13 cellular contexts compared by ENCODE assay signal in the genomic region with DNA sequence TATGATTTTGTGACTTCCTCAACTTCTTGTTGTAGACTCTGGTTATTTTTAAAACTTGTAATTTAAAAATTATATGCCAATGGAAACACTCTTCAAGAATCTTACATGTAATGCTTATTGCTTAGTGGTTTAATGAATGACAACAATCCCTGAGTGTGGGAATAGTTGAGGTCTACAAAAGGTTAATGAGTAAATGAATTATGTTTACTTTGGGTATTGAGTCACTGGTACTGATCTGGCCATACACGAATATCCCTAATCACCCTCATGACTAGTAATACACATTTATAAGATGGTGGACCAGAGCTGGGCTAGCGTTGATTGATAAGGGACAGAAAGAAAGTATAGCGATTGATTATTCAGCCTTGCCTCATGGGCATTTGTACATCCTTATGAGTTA. TPM values are rescaled to one million over a fixed set of nuclear protein-coding genes. Genes with fewer than 3 reads are reported as not detected.
DNase-seq lines count a peak whose midpoint lies in the region; ATAC-seq and TF ChIP-seq lines count a peak whose summit lies in the region.
"Had no signal": no experiment of that assay in that cellular context is flagged by ENCODE, and none has a peak within 500 bp of the region (broad histone marks: within the 10 kb centered on the region; RNA-seq: fewer than 3 reads in every experiment).

No MANE protein-coding gene starts in this region.

- no peak overlapping the region for H2AK5ac ChIP-seq in mesenchymal stem cell (ENCODE audit: low read length, severe bottlenecking)

- H3K9me3 ChIP-seq in mammary epithelial cell (replicated peaks; ENCODE audit: insufficient read depth, low read length) (no peaks in the 10 kb centered on the region), mesenchymal stem cell (ENCODE audit: control insufficient read depth, low read length) (no peaks in the 10 kb centered on the region)
- H3K9me3 ChIP-seq: esophagus muscularis mucosa had no signal

- no peak overlapping the region for H2BK15ac ChIP-seq in mesenchymal stem cell (ENCODE audit: low read depth, poor library complexity, severe bottlenecking)

- H3K9me3 Mint-ChIP-seq in Calu3 (ENCODE audit: low read depth, unreplicated experiment) = peaks cover 9% of the 10 kb centered on the region
- H3K9me3 Mint-ChIP-seq in activated CD4-positive, alpha-beta T cell treated with anti-CD3 and anti-CD28 coated beads for 36 hours (ENCODE audit: low read depth) = no peaks in the 10 kb centered on the region
- H3K9me3 Mint-ChIP-seq in activated naive CD8-positive, alpha-beta T cell treated with anti-CD3 and anti-CD28 coated beads for 36 hours = no peaks in the 10 kb centered on the region

- H3K36me3 ChIP-seq in mammary epithelial cell (ENCODE audit: insufficient read depth, low read length) (no peaks in the 10 kb centered on the region), mesenchymal stem cell (ENCODE audit: control insufficient read depth in 1 of 2, insufficient read depth in 2 of 2, low read depth in 1 of 2, low read length in 2 of 2) (peaks cover 7 to 26% of the 10 kb centered on the region in 2 experiments)

- dilution Hi-C loops in mammary epithelial cell (cut with HindIII; ENCODE audit: low sequenced_read_pairs) = no loop called here

- H3K79me1 ChIP-seq in mesenchymal stem cell (replicated peaks; ENCODE audit: low read length, poor library complexity, severe bottlenecking) = peaks cover 6% of the 10 kb centered on the region

- H3K27ac Mint-ChIP-seq in Calu3 (ENCODE audit: unreplicated experiment) = peak overlapping the region; percentile 61
- H3K27ac Mint-ChIP-seq in activated CD4-positive, alpha-beta T cell treated with anti-CD3 and anti-CD28 coated beads for 36 hours = no peak overlapping the region
- no peak overlapping the region for H3K27ac Mint-ChIP-seq in activated naive CD8-positive, alpha-beta T cell treated with anti-CD3 and anti-CD28 coated beads for 36 hours
- H3K27ac Mint-ChIP-seq: activated T-helper 2 cell treated with anti-CD3 and anti-CD28 coated beads, Interferon-gamma antibody, Interleukin-2, Interleukin-4, amounts not matched to agents 10 μg/mL and 5 μg/mL and 100 μg/mL, durations not matched to agents 14 hours and 24 hours and 36 hours; CD4-positive, CD25-positive, alpha-beta regulatory T cell; immature natural killer cell had no signal

- H3K4me1 ChIP-seq in mammary epithelial cell (ENCODE audit: insufficient read depth, low read length) = peaks cover 12% of the 10 kb centered on the region
- H3K4me1 ChIP-seq in mesenchymal stem cell (ENCODE audit: control insufficient read depth, insufficient read depth, low read depth, low read length) = peaks cover 5% of the 10 kb centered on the region

- H3K4me3 Mint-ChIP-seq in Calu3 (ENCODE audit: low read depth, unreplicated experiment) = no peak overlapping the region
- H3K4me3 Mint-ChIP-seq in activated CD4-positive, alpha-beta T cell treated with anti-CD3 and anti-CD28 coated beads for 36 hours = no peak overlapping the region
- no peak overlapping the region for H3K4me3 Mint-ChIP-seq in activated naive CD8-positive, alpha-beta T cell treated with anti-CD3 and anti-CD28 coated beads for 36 hours
- H3K4me3 Mint-ChIP-seq: CD4-positive, CD25-positive, alpha-beta regulatory T cell; immature natural killer cell had no signal

- peak; percentile 15 for DNase-seq in Calu3
- peak; percentile 67 for DNase-seq in HT1080 (ENCODE audit: low read depth)
- peak; percentile 74 for DNase-seq in mammary epithelial cell
- peak; percentile 82 for DNase-seq in mesenchymal stem cell
- no peak for DNase-seq in activated CD4-positive, alpha-beta T cell treated with anti-CD3 and anti-CD28 coated beads for 36 hours
- DNase-seq in putamen (ENCODE audit: low spot score) = no peak
- no peak for DNase-seq in GM03348 (ENCODE audit: low spot score)
- no peak for DNase-seq in activated naive CD8-positive, alpha-beta T cell treated with anti-CD3 and anti-CD28 coated beads for 36 hours
- DNase-seq: CD4-positive, CD25-positive, alpha-beta regulatory T cell; immature natural killer cell; right cardiac atrium had no signal

- in situ Hi-C loops in mammary epithelial cell (cut with MboI; ENCODE audit: low sequenced_read_pairs in 2 of 2) = no loop called here

- H3K23ac ChIP-seq in mesenchymal stem cell (ENCODE audit: low read length in 2 of 2) = no peak overlapping the region

- H4K8ac ChIP-seq in mesenchymal stem cell (ENCODE audit: low read length) = no peak overlapping the region

- BruUV-seq in Calu3 (replicated peaks; lab: Mats Ljungman, UMichigan) (no TSS peak), mammary epithelial cell (replicated peaks; lab: Mats Ljungman, UMichigan) (no TSS peak)

- no peak overlapping the region for H2BK12ac ChIP-seq in mesenchymal stem cell (ENCODE audit: low read length in 2 of 2)

- no peak for TF ChIP-seq CTCF in Calu3 (IDR thresholded peaks at IDR 0.05; ENCODE audit: unreplicated experiment)
- no peak for TF ChIP-seq CTCF in mammary epithelial cell (conservative IDR thresholded peaks at IDR 0.05 in 1 of 2, IDR thresholded peaks at IDR 0.05 in 1 of 2; ENCODE audit: extremely low read depth in 1 of 2, insufficient read depth in 1 of 2, low read depth in 1 of 2, low read length in 2 of 2)

- H3K27me3 ChIP-seq in mammary epithelial cell (ENCODE audit: insufficient read depth, low read length) = no peaks in the 10 kb centered on the region
- no peaks in the 10 kb centered on the region for H3K27me3 ChIP-seq in mesenchymal stem cell (ENCODE audit: control insufficient read depth in 1 of 2, insufficient read depth in 1 of 2, low read length in 2 of 2)
- H3K27me3 ChIP-seq: esophagus muscularis mucosa had no signal

- peak overlapping the region in 1 of 3 experiments; percentile 39 for H3K4me3 ChIP-seq in mammary epithelial cell (replicated peaks in 1 of 3; ENCODE audit: insufficient read depth in 1 of 3, low read depth in 2 of 3, low read length in 3 of 3)
- H3K4me3 ChIP-seq in mesenchymal stem cell (ENCODE audit: insufficient read depth in 1 of 2, low read depth in 1 of 2, low read length in 2 of 2) = peak overlapping the region in 1 of 2 experiments; percentile 40
- H3K4me3 ChIP-seq: esophagus muscularis mucosa had no signal

- CTCF ChIA-PET in Calu3 (lab: Charles Lee) = interaction anchor here (0.5 to 1.0 kb wide), 2 partner anchors 13 to 19 kb away, joined by 3 read pairs; no protein-coding TSS in a partner anchor
- CTCF ChIA-PET in mammary epithelial cell (lab: Charles Lee; ENCODE audit: low non-redundant PET) = no interaction called here
- CTCF ChIA-PET in activated CD4-positive, alpha-beta T cell treated with anti-CD3 and anti-CD28 coated beads for 36 hours (lab: Charles Lee) = interaction anchor here (0.6 to 2.7 kb wide), 4 partner anchors 19 to 116 kb away, joined by 3 to 10 read pairs (median 4); no protein-coding TSS in a partner anchor

- no peaks in the 10 kb centered on the region for H4K20me1 ChIP-seq in mammary epithelial cell (ENCODE audit: insufficient read depth, low read length)

- H3K4me1 Mint-ChIP-seq in Calu3 (ENCODE audit: low read depth, unreplicated experiment) = peaks cover 51% of the 10 kb centered on the region
- no peaks in the 10 kb centered on the region for H3K4me1 Mint-ChIP-seq in activated CD4-positive, alpha-beta T cell treated with anti-CD3 and anti-CD28 coated beads for 36 hours
- H3K4me1 Mint-ChIP-seq in activated naive CD8-positive, alpha-beta T cell treated with anti-CD3 and anti-CD28 coated beads for 36 hours = no peaks in the 10 kb centered on the region
- H3K4me1 Mint-ChIP-seq: CD4-positive, CD25-positive, alpha-beta regulatory T cell had no signal

- no peak overlapping the region for H3K9ac ChIP-seq in mammary epithelial cell (ENCODE audit: insufficient read depth, low read length)
- peak overlapping the region; percentile 32 for H3K9ac ChIP-seq in mesenchymal stem cell (ENCODE audit: low read length)

- intact Hi-C loops in Calu3 (cut with micrococcal nuclease; ENCODE audit: unreplicated experiment) (no loop called here), mammary epithelial cell (cut with micrococcal nuclease) (loop anchor here (5.0 kb wide), 1 partner anchor 36 kb away; no protein-coding TSS in a partner anchor)
- intact Hi-C loops in activated CD4-positive, alpha-beta T cell treated with anti-CD3 and anti-CD28 coated beads for 36 hours (cut with DNase I, micrococcal nuclease) = no loop called here

- H3K4ac ChIP-seq in mesenchymal stem cell (ENCODE audit: low read depth in 1 of 2, low read length in 2 of 2) = no peak overlapping the region

- H3K36me3 Mint-ChIP-seq in Calu3 (ENCODE audit: insufficient read depth, unreplicated experiment) = peaks cover 18% of the 10 kb centered on the region
- H3K36me3 Mint-ChIP-seq in activated CD4-positive, alpha-beta T cell treated with anti-CD3 and anti-CD28 coated beads for 36 hours (ENCODE audit: low read depth) = no peaks in the 10 kb centered on the region
- no peaks in the 10 kb centered on the region for H3K36me3 Mint-ChIP-seq in activated naive CD8-positive, alpha-beta T cell treated with anti-CD3 and anti-CD28 coated beads for 36 hours
- H3K36me3 Mint-ChIP-seq: CD4-positive, CD25-positive, alpha-beta regulatory T cell; immature natural killer cell had no signal

- peaks cover 16% of the 10 kb centered on the region for H3K79me2 ChIP-seq in mammary epithelial cell (ENCODE audit: insufficient read depth, low read length)

- no peaks in the 10 kb centered on the region for H3K27me3 Mint-ChIP-seq in Calu3 (ENCODE audit: unreplicated experiment)
- H3K27me3 Mint-ChIP-seq in activated CD4-positive, alpha-beta T cell treated with anti-CD3 and anti-CD28 coated beads for 36 hours = peaks cover 37% of the 10 kb centered on the region
- H3K27me3 Mint-ChIP-seq in activated naive CD8-positive, alpha-beta T cell treated with anti-CD3 and anti-CD28 coated beads for 36 hours = peaks cover 38% of the 10 kb centered on the region

- H2AFZ ChIP-seq in mammary epithelial cell (ENCODE audit: low read depth, low read length) (peak overlapping the region; percentile 52), mesenchymal stem cell (ENCODE audit: low read depth, low read length) (no peak overlapping the region)

- H3K14ac ChIP-seq in mesenchymal stem cell (ENCODE audit: low read length in 2 of 2) = no peak overlapping the region

- no peak overlapping the region for H2BK5ac ChIP-seq in mesenchymal stem cell (ENCODE audit: low read depth, low read length, poor library complexity, severe bottlenecking)

- POLR2A ChIA-PET in activated CD4-positive, alpha-beta T cell treated with anti-CD3 and anti-CD28 coated beads for 36 hours (lab: Charles Lee) = no interaction called here

- H3K18ac ChIP-seq in mesenchymal stem cell (ENCODE audit: low read depth in 1 of 2, low read length in 2 of 2) = no peak overlapping the region

- H3K4me2 ChIP-seq in mammary epithelial cell (ENCODE audit: insufficient read depth, low read depth, low read length) (peak overlapping the region; percentile 91), mesenchymal stem cell (ENCODE audit: low read length, poor library complexity, severe bottlenecking) (no peak overlapping the region)

- no peak overlapping the region for H4K91ac ChIP-seq in mesenchymal stem cell (ENCODE audit: low read length)

- peak overlapping the region; percentile 73 for H3K27ac ChIP-seq in mammary epithelial cell (ENCODE audit: insufficient read depth, low read depth, low read length)
- peak overlapping the region; percentile 87 for H3K27ac ChIP-seq in mesenchymal stem cell (ENCODE audit: low read length, poor library complexity, severe bottlenecking)
- H3K27ac ChIP-seq: esophagus muscularis mucosa had no signal

- no peak for ATAC-seq in activated CD4-positive, alpha-beta T cell treated with anti-CD3 and anti-CD28 coated beads for 36 hours

- no peak overlapping the region for H2BK120ac ChIP-seq in mesenchymal stem cell (ENCODE audit: low read depth, low read length)

- WGBS in mammary epithelial cell (ENCODE audit: low coverage, missing lambda C conversion rate) = 41% methylated on average over 3 of the region's 3 CpGs
- WGBS in mesenchymal stem cell = 56% methylated on average over 2 of the region's 3 CpGs

RNA-seq across cellular contexts. Expression of a gene that starts 47.1 kb away (rescaled TPM):
- 33.7 and 43.6 TPM in 2 replicates for total RNA-seq in Calu3 (2022)
- total RNA-seq in HT1080 (2014; rRNA removed; shearing (Covaris generic)) = 16.7 and 16.8 TPM in 2 replicates
- 6.0 and 8.8 TPM in 2 replicates for polyA plus RNA-seq in HT1080 (2015; cell fraction: cytosol; rRNA removed)
- polyA plus RNA-seq in HT1080 (2015; cell fraction: nucleus; rRNA removed) = 6.2 and 6.8 TPM in 2 replicates
- 10 to 100 TPM; 17.3 to 30.6 TPM for total RNA-seq in mammary epithelial cell
- 3.7 TPM for polyA plus RNA-seq in mammary epithelial cell
- polyA minus RNA-seq in mammary epithelial cell = 7.7 TPM
- 10.4 TPM for polyA plus RNA-seq in mesenchymal stem cell (2013, experiment 1 of 2)
- polyA plus RNA-seq in mesenchymal stem cell (2013, experiment 2 of 2) = 10.7 TPM
- 1 to 10 TPM in 1 of 2 experiments, under 1 TPM in 1; 0.91 to 1.2 TPM for total RNA-seq in activated CD4-positive, alpha-beta T cell treated with anti-CD3 and anti-CD28 coated beads for 36 hours
- total RNA-seq in activated naive CD8-positive, alpha-beta T cell treated with anti-CD3 and anti-CD28 coated beads for 36 hours = 1 to 10 TPM; 2.0 to 2.7 TPM
- total RNA-seq: CD4-positive, CD25-positive, alpha-beta regulatory T cell had no signal
- polyA plus RNA-seq: CD4-positive, CD25-positive, alpha-beta regulatory T cell; immature natural killer cell had no signal

RNA-seq across cellular contexts. Expression of a gene that starts 48.6 kb away (rescaled TPM):
- total RNA-seq in Calu3 (2022) = 4.9 and 5.4 TPM in 2 replicates
- total RNA-seq in HT1080 (2014; rRNA removed; shearing (Covaris generic)) = 13.6 and 14.6 TPM in 2 replicates
- polyA plus RNA-seq in HT1080 (2015; cell fraction: cytosol; rRNA removed) = 10.3 TPM in 2 replicates
- 20.6 and 22.7 TPM in 2 replicates for polyA plus RNA-seq in HT1080 (2015; cell fraction: nucleus; rRNA removed)
- total RNA-seq in mammary epithelial cell = 1 to 10 TPM; 4.2 to 7.4 TPM
- polyA plus RNA-seq in mammary epithelial cell = 7.0 TPM
- not detected for polyA minus RNA-seq in mammary epithelial cell
- 6.2 TPM for polyA plus RNA-seq in mesenchymal stem cell (2013, experiment 1 of 2)
- 5.9 TPM for polyA plus RNA-seq in mesenchymal stem cell (2013, experiment 2 of 2)
- 1 to 10 TPM; 8.8 to 9.2 TPM for total RNA-seq in activated CD4-positive, alpha-beta T cell treated with anti-CD3 and anti-CD28 coated beads for 36 hours
- total RNA-seq in activated naive CD8-positive, alpha-beta T cell treated with anti-CD3 and anti-CD28 coated beads for 36 hours = 1 to 10 TPM; 5.8 to 6.8 TPM

Comparison
In these comparisons a context has a peak if more than half of its experiments do, and no peak if none do; other contexts are left out.
1. DNase-seq: peak in Calu3 (single experiment), HT1080 (single experiment), mammary epithelial cell (single experiment) and mesenchymal stem cell (single experiment); none in activated CD4-positive, alpha-beta T cell treated with anti-CD3 and anti-CD28 coated beads for 36 hours (single experiment), putamen (single experiment), GM03348 (single experiment) and activated naive CD8-positive, alpha-beta T cell treated with anti-CD3 and anti-CD28 coated beads for 36 hours (single experiment).